In the genomic region with DNA sequence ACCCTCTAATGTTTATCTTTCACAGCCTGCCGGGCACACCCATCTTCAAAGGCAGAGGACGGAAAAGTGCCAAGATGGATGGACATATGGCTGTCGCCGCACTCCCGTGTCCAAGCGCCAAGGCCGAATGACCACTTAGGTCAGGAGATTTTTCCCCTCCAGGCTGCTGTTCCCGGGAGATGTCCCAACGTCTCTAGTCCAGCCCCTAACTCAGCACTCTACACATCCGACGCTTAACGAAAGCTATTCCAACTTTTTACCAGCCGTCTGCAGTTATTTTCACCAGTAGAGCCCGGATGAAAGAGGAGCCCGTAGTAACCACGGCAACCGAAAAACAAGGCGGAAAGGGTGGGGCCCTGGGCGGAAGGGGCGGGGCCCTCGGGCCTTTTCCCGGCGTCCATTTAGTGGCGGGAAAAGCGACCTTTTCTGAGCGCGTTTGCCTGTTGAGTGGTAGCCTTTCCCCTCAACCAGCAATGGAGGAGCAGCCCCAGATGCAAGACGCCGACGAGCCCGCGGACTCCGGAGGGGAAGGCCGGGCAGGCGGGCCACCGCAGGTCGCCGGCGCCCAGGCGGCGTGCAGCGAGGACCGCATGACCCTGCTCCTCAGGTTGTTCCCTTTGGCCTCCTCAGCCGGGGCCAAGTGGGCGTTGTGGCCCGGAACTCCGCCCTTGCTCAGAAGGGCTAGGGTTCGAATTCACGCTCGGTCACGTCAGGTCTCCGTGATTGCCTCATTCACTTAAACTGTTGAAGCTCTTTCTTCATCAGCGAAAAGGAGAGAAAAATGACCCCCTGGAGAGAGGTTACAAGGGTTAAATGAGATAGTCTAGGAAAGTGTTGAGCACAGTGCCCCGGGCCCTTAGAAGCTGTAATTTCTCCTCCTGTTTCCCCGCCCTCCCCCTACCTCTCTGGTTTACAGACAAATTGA, we compare ENCODE assay signal across 1 cellular context.
TF ChIP-seq lines count a peak whose summit lies in the region.

A gene with protein sequence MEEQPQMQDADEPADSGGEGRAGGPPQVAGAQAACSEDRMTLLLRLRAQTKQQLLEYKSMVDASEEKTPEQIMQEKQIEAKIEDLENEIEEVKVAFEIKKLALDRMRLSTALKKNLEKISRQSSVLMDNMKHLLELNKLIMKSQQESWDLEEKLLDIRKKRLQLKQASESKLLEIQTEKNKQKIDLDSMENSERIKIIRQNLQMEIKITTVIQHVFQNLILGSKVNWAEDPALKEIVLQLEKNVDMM (plus strand): TSS at position 422 of the 925 bp plus-strand sequence. CDS start 52 bp downstream, at position 474.

TF ChIP-seq in WTC11, 78 proteins besides CTCF, POLR2A, EP300 and RAD21 (continued from another document):
- TF ChIP-seq FOXP1 (CRISPR knock-in tag; IDR thresholded peaks at IDR 0.05; ENCODE audit: borderline replicate concordance) = peak; percentile 73; the same call in 1 of the 2 replicates
- 0 out of 2 replicates have a peak, but pooled peaks have one; percentile 23 for TF ChIP-seq ZNF317 (CRISPR knock-in tag; IDR thresholded peaks at IDR 0.05; ENCODE audit: borderline replicate concordance, low read depth)
- TF ChIP-seq CBFB (CRISPR knock-in tag; IDR thresholded peaks at IDR 0.05; ENCODE audit: low read depth) = 0 out of 2 replicates have a peak, but pooled peaks have one; percentile 74
- TF ChIP-seq ELF4 (CRISPR knock-in tag; IDR thresholded peaks at IDR 0.05; ENCODE audit: low read depth) = no peak
- no peak for TF ChIP-seq ZNF671 (CRISPR knock-in tag; IDR thresholded peaks at IDR 0.05)
- TF ChIP-seq, protein P1, sequence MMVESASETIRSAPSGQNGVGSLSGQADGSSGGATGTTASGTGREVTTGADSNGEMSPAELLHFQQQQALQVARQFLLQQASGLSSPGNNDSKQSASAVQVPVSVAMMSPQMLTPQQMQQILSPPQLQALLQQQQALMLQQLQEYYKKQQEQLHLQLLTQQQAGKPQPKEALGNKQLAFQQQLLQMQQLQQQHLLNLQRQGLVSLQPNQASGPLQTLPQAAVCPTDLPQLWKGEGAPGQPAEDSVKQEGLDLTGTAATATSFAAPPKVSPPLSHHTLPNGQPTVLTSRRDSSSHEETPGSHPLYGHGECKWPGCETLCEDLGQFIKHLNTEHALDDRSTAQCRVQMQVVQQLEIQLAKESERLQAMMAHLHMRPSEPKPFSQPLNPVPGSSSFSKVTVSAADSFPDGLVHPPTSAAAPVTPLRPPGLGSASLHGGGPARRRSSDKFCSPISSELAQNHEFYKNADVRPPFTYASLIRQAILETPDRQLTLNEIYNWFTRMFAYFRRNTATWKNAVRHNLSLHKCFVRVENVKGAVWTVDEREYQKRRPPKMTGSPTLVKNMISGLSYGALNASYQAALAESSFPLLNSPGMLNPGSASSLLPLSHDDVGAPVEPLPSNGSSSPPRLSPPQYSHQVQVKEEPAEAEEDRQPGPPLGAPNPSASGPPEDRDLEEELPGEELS (CRISPR knock-in tag; IDR thresholded peaks at IDR 0.05) = peak; percentile 61; the same call in 1 of the 2 replicates
- TF ChIP-seq CREM (CRISPR knock-in tag; IDR thresholded peaks at IDR 0.05) = peak; percentile 79
- TF ChIP-seq, protein P2, sequence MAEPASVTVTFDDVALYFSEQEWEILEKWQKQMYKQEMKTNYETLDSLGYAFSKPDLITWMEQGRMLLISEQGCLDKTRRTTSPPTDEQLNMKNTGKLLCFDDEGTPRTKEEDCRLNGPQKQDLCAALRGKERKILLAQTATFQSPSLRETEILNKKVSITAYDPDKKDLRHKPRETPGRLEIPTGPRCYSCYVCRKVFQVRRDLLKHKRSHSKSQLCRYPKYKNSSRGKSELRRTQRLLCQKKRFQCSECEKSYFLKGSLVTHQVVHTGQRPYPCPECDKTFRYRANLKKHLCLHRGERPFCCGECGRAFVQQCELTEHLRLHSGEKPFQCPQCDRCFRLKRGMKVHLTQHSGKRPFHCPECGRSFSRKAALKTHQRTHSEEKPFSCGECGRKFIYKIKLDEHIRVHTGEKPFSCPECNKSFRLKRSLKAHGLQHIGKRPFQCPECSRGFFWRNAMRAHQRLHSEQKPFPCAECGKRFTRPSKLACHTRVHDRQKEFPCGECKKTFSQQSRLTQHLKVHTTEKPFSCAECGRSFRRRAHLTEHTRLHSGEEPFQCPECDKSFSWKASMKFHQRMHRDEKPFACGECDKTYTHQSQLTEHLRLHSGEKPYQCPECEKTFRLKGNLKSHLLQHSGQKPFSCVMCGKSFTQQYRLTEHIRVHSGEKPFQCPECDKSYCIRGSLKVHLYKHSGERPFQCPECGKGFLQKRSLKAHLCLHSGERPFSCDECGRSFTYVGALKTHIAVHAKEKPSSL (CRISPR knock-in tag; conservative IDR thresholded peaks at IDR 0.05) = no peak
- no peak for TF ChIP-seq IRF2 (CRISPR knock-in tag; IDR thresholded peaks at IDR 0.05; ENCODE audit: borderline replicate concordance, low read depth)
